In the genomic region with DNA sequence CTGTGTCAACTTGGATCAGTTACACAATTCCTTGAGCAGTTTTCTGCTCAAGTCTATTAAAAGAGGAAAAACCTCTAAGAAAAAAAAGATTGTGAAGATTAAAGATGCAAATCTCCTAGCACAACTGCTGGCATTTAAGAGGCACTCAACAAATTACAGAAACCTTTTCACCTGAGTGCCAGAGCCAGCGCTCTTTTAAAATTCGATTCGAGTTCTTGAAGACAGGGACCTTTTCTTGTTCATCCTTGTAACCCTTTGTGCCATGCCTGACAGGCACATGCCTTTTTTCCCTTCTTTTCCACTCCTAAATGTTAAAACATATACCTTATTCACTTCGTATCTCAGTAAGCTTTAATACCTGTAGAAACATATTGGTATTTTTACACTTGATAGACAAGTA, we compare ENCODE assay signal across 8 cellular contexts. TPM values are rescaled to one million over a fixed set of nuclear protein-coding genes. Genes with fewer than 3 reads are reported as not detected.
DNase-seq lines count a peak whose midpoint lies in the region; ATAC-seq and TF ChIP-seq lines count a peak whose summit lies in the region.

No MANE protein-coding gene starts in this region.

- POLR2A ChIA-PET in PC-3 (lab: Charles Lee; ENCODE audit: unreplicated experiment) = interaction anchor here (0.5 kb wide), 1 partner anchor 8 kb away, joined by 7 read pairs; no protein-coding TSS in a partner anchor

- TF ChIP-seq CTCF in PC-3 (conservative IDR thresholded peaks at IDR 0.05; ENCODE audit: low read depth, low read length) (no peak), epithelial cell of esophagus (IDR thresholded peaks at IDR 0.05; ENCODE audit: insufficient read depth, low read depth, low read length, missing control alignments) (no peak), parathyroid adenoma (IDR thresholded peaks at IDR 0.05) (no peak)

- H3F3A ChIP-seq in PC-3 (ENCODE audit: low read length, unreplicated experiment) = no peaks in the 10 kb centered on the region

- CTCF ChIA-PET in PC-3 (lab: Charles Lee) = no interaction called here

- intact Hi-C loops in PC-3 (cut with micrococcal nuclease) = loop anchor here (2.0 kb wide), 1 partner anchor 40 kb away; no protein-coding TSS in a partner anchor

- H3K79me2 ChIP-seq in PC-3 (ENCODE audit: low read length) (peaks cover 35% of the 10 kb centered on the region), parathyroid adenoma (no peaks in the 10 kb centered on the region)

- ATAC-seq in PC-3 (no peak), GM19455 (IDR thresholded peaks at IDR 0.05; ENCODE audit: unreplicated experiment) (no peak), HG03432 (IDR thresholded peaks at IDR 0.05; ENCODE audit: unreplicated experiment) (no peak)

- no peaks in the 10 kb centered on the region for H3K9me2 ChIP-seq in PC-3 (replicated peaks; ENCODE audit: low read length)

- no peaks in the 10 kb centered on the region for H4K20me1 ChIP-seq in PC-3 (ENCODE audit: low read length)

- H2AFZ ChIP-seq in PC-3 (ENCODE audit: low read length) (peak overlapping the region; percentile 93), parathyroid adenoma (peak overlapping the region; percentile 81)

- peak overlapping the region; percentile 83 for H3K9ac ChIP-seq in PC-3 (ENCODE audit: low read length)
- no peak overlapping the region for H3K9ac ChIP-seq in parathyroid adenoma

- H3K27ac ChIP-seq in PC-3 (ENCODE audit: low read length) (peak overlapping the region; percentile 67), parathyroid adenoma (peak overlapping the region; percentile 85)

- H3K36me3 ChIP-seq in PC-3 (ENCODE audit: low read depth, low read length) (no peaks in the 10 kb centered on the region; the same call in 1 of the 2 replicates), parathyroid adenoma (ENCODE audit: control insufficient read depth, insufficient read depth, low read length) (no peaks in the 10 kb centered on the region)

- no peak for DNase-seq in PC-3
- DNase-seq in epithelial cell of esophagus (ENCODE audit: low read depth) = no peak
- no peak for DNase-seq in activated gamma-delta T cell treated with Interleukin-2 at 50 U/mL for 16 hours
- no peak for DNase-seq in stimulated activated CD4-positive, alpha-beta T cell treated with anti-CD3 and anti-CD28 coated beads, Interleukin-4, amount 100 ng/mL, for 24 hours

- no peaks in the 10 kb centered on the region for H3K27me3 ChIP-seq in PC-3 (ENCODE audit: low read length)
- no peaks in the 10 kb centered on the region for H3K27me3 ChIP-seq in parathyroid adenoma (ENCODE audit: control insufficient read depth, insufficient read depth, low read length)

- BruUV-seq in PC-3 (replicated peaks; lab: Mats Ljungman, UMichigan) = no TSS peak

- H3K9me3 ChIP-seq in PC-3 (ENCODE audit: low read length) = no peaks in the 10 kb centered on the region
- no peaks in the 10 kb centered on the region for H3K9me3 ChIP-seq in parathyroid adenoma (ENCODE audit: control insufficient read depth, low read length)

- H3K4me1 ChIP-seq in PC-3 (ENCODE audit: insufficient read depth, low read length) (no peaks in the 10 kb centered on the region), parathyroid adenoma (peaks cover 11% of the 10 kb centered on the region)

- peak overlapping the region; percentile 98 for H3K4me3 ChIP-seq in GM08714 (ENCODE audit: low read length)
- H3K4me3 ChIP-seq in PC-3 (ENCODE audit: low read length) = peak overlapping the region; percentile 75
- peak overlapping the region; percentile 90 for H3K4me3 ChIP-seq in epithelial cell of esophagus (ENCODE audit: low read length)
- H3K4me3 ChIP-seq in parathyroid adenoma (ENCODE audit: low read depth, low read length) = peak overlapping the region; percentile 92

- H3K4me2 ChIP-seq in PC-3 (ENCODE audit: low read length) = peak overlapping the region; percentile 79
- peak overlapping the region; percentile 95 for H3K4me2 ChIP-seq in parathyroid adenoma (ENCODE audit: low read length)

RNA-seq across cellular contexts. Expression of gene NSUN6, which starts 0.8 kb away (rescaled TPM):
- 6.0 and 6.5 TPM in 2 replicates for total RNA-seq in PC-3 (2014; rRNA removed)

RNA-seq across cellular contexts. Expression of gene ARL5B, which starts 8.6 kb away (rescaled TPM):
- total RNA-seq in PC-3 (2014; rRNA removed) = 8.1 and 10.1 TPM in 2 replicates
